25 cellular contexts compared by ENCODE assay signal in the genomic region with DNA sequence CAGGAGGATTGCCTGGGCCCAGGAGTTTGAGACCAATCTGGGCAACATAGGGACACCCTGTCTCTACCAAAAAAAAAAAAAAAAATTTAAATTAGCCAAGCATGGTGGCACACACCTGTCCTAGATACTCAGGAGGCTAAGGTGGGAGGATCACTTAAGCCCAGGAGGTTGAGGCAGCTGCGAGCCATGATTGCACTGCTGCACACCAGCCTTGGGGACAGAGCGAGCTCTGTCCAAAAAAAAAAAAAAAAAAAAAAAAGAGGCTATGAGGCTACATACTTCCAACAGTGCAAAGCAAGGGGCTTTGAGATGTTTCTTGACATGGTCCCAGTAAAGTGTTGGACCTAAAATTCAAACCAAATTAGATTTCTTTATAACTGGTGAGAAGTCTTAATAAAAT. TPM values are rescaled to one million over a fixed set of nuclear protein-coding genes. Genes with fewer than 3 reads are reported as not detected.
DNase-seq lines count a peak whose midpoint lies in the region; ATAC-seq and TF ChIP-seq lines count a peak whose summit lies in the region.
"Had no signal": no experiment of that assay in that cellular context is flagged by ENCODE, and none has a peak within 500 bp of the region (broad histone marks: within the 10 kb centered on the region; RNA-seq: fewer than 3 reads in every experiment).

No MANE protein-coding gene starts in this region.

- no peak for TF ChIP-seq EP300 in esophagus muscularis mucosa (IDR thresholded peaks at IDR 0.05)

- DNase-seq in right cardiac atrium (no peak), Right ventricle myocardium superior (no peak), esophagus muscularis mucosa (ENCODE audit: extremely low spot score) (peak; percentile 0), SJCRH30 (no peak), NCI-H2081 treated with DMSO at 0.1 percent for 48 hours (lab: John Stamatoyannopoulos, UW) (no peak), head of caudate nucleus (no peak)
- DNase-seq: activated CD4-positive, alpha-beta T cell treated with anti-CD3 and anti-CD28 coated beads for 1 hour; activated CD8-positive, alpha-beta T cell treated with anti-CD3 and anti-CD28 coated beads, Interleukin-2, amount 10 ng/mL, durations not matched to agents 7 days and 5 days; activated effector memory CD4-positive, alpha-beta T cell treated with anti-CD3 and anti-CD28 coated beads, Interleukin-2, amount 50 U/mL, for 16 hours; activated naive CD8-positive, alpha-beta T cell treated with anti-CD3 and anti-CD28 coated beads, Interleukin-2, amount 10 ng/mL, durations not matched to agents 7 days and 5 days; C1 segment of cervical spinal cord; Calu3; H9; immature natural killer cell; left lung; midbrain; NCI-H2029; PC-9 had no signal

- H3K4me3 ChIP-seq in right cardiac atrium (ENCODE audit: low read length): no peak overlapping the region
- H3K4me3 ChIP-seq in esophagus muscularis mucosa: no peak overlapping the region
- no peak overlapping the region for H3K4me3 ChIP-seq in rectal smooth muscle tissue (ENCODE audit: low read length)
- no peak overlapping the region for H3K4me3 ChIP-seq in SJCRH30
- H3K4me3 ChIP-seq: hepatocyte, left lung, PC-9 had no signal

- H3K9me3 ChIP-seq in right cardiac atrium (ENCODE audit: control insufficient read depth, low read length): no peaks in the 10 kb centered on the region
- H3K9me3 ChIP-seq in esophagus muscularis mucosa: no peaks in the 10 kb centered on the region
- no peaks in the 10 kb centered on the region for H3K9me3 ChIP-seq in SJCRH30 (replicated peaks)
- H3K9me3 ChIP-seq: left lung had no signal

- no peak overlapping the region for H3K9ac ChIP-seq in rectal smooth muscle tissue (ENCODE audit: low read length)

- H3K27ac ChIP-seq in right cardiac atrium (ENCODE audit: low read length) (peak overlapping the region; percentile 58), esophagus muscularis mucosa (replicated peaks in 1 of 4) (peak overlapping the region; percentile 83 to 93 (median 87)), rectal smooth muscle tissue (ENCODE audit: low read depth, low read length) (peak overlapping the region; percentile 92), SJCRH30 (no peak overlapping the region)
- H3K27ac ChIP-seq: left lung, PC-9 had no signal

- intact Hi-C loops in right cardiac atrium (cut with DNase I): no loop called here
- intact Hi-C loops in Right ventricle myocardium superior (cut with DNase I): no loop called here
- intact Hi-C loops in esophagus muscularis mucosa (cut with DNase I): no loop called here
- intact Hi-C loops in head of caudate nucleus (cut with DNase I): no loop called here

- peaks cover 18 to 86% (median 55%) of the 10 kb centered on the region in 4 donors for H3K36me3 ChIP-seq in esophagus muscularis mucosa
- H3K36me3 ChIP-seq in rectal smooth muscle tissue (ENCODE audit: control insufficient read depth, insufficient read depth, low read length): peaks cover 13% of the 10 kb centered on the region
- peaks cover 76% of the 10 kb centered on the region for H3K36me3 ChIP-seq in SJCRH30

- no peaks in the 10 kb centered on the region for H3K27me3 ChIP-seq in right cardiac atrium (ENCODE audit: control insufficient read depth, insufficient read depth)
- H3K27me3 ChIP-seq in esophagus muscularis mucosa: no peaks in the 10 kb centered on the region
- no peaks in the 10 kb centered on the region for H3K27me3 ChIP-seq in rectal smooth muscle tissue (ENCODE audit: control insufficient read depth, insufficient read depth, low read length)
- no peaks in the 10 kb centered on the region for H3K27me3 ChIP-seq in SJCRH30
- H3K27me3 ChIP-seq: hepatocyte, left lung had no signal

- H3K4me1 ChIP-seq in right cardiac atrium (ENCODE audit: control insufficient read depth, insufficient read depth, low read length) (peaks cover 2% of the 10 kb centered on the region), esophagus muscularis mucosa (peaks cover 26 to 40% (median 35%) of the 10 kb centered on the region in 4 donors), rectal smooth muscle tissue (ENCODE audit: control insufficient read depth, insufficient read depth, low read length) (peaks cover 20% of the 10 kb centered on the region), SJCRH30 (no peaks in the 10 kb centered on the region)

- no peak for TF ChIP-seq POLR2A in esophagus muscularis mucosa (IDR thresholded peaks at IDR 0.05; ENCODE audit: low read depth)

- 86% methylated on average over 2 of the region's 2 CpGs for WGBS in right cardiac atrium
- WGBS in esophagus muscularis mucosa: 88% methylated on average over 2 of the region's 2 CpGs

- ATAC-seq in right cardiac atrium: no peak
- no peak for ATAC-seq in Right ventricle myocardium superior (ENCODE audit: poor library complexity)
- ATAC-seq in HG03460 (IDR thresholded peaks at IDR 0.05; ENCODE audit: unreplicated experiment): no peak
- ATAC-seq: activated CD8-positive, alpha-beta T cell treated with anti-CD3 and anti-CD28 coated beads, Interleukin-2, amount 10 ng/mL, durations not matched to agents 7 days and 5 days; HepG2 had no signal

- TF ChIP-seq CTCF in esophagus muscularis mucosa (IDR thresholded peaks at IDR 0.05): no peak

RNA-seq across cellular contexts. Expression of gene CALU, which starts 15.9 kb away (rescaled TPM):
- total RNA-seq in right cardiac atrium (100 to 1,000 TPM; 195 to 318 (median 234) TPM), Right ventricle myocardium superior (165 TPM), esophagus muscularis mucosa (100 to 1,000 TPM; 188 to 269 (median 199) TPM)
- polyA plus RNA-seq in right cardiac atrium: 90.7 TPM
- total RNA-seq in SJCRH30 (2014; rRNA removed; shearing (Covaris generic)): 290 and 291 TPM in 2 replicates

RNA-seq across cellular contexts. Expression of gene OPN1SW, which starts 20.5 kb away (rescaled TPM):
- total RNA-seq in right cardiac atrium (not detected), Right ventricle myocardium superior (not detected), esophagus muscularis mucosa (not detected)
- not detected for polyA plus RNA-seq in right cardiac atrium
- total RNA-seq in SJCRH30 (2014; rRNA removed; shearing (Covaris generic)): not detected in 2 replicates
- total RNA-seq: activated CD8-positive, alpha-beta T cell treated with anti-CD3 and anti-CD28 coated beads, Interleukin-2, amount 10 ng/mL, durations not matched to agents 7 days and 5 days; activated naive CD8-positive, alpha-beta T cell treated with anti-CD3 and anti-CD28 coated beads, Interleukin-2, amount 10 ng/mL, durations not matched to agents 7 days and 5 days; Calu3; endothelial cell of umbilical vein; H9; hepatocyte; HepG2; left lung; NCI-H460; PC-9; T-helper 1 cell treated with Interleukin-12 subunit alpha and Interleukin-12 subunit beta and Interleukin-4 antibody, amounts not matched to agents 30 ng/mL and 1 ng/mL, for 36 hours had no signal
- polyA plus RNA-seq: endothelial cell of umbilical vein, hepatocyte, HepG2, immature natural killer cell had no signal

RNA-seq across cellular contexts. Expression of gene CCDC136, which starts 36.7 kb away (rescaled TPM):
- total RNA-seq in right cardiac atrium (1 to 10 TPM; 2.5 to 6.9 (median 5.4) TPM), Right ventricle myocardium superior (5.2 TPM), esophagus muscularis mucosa (10 to 100 TPM; 20.7 to 36.5 (median 33.7) TPM)
- 5.7 TPM for polyA plus RNA-seq in right cardiac atrium
- 11.8 and 16.5 TPM in 2 replicates for total RNA-seq in SJCRH30 (2014; rRNA removed; shearing (Covaris generic))
